1 cellular context compared by ENCODE assay signal in the genomic region with DNA sequence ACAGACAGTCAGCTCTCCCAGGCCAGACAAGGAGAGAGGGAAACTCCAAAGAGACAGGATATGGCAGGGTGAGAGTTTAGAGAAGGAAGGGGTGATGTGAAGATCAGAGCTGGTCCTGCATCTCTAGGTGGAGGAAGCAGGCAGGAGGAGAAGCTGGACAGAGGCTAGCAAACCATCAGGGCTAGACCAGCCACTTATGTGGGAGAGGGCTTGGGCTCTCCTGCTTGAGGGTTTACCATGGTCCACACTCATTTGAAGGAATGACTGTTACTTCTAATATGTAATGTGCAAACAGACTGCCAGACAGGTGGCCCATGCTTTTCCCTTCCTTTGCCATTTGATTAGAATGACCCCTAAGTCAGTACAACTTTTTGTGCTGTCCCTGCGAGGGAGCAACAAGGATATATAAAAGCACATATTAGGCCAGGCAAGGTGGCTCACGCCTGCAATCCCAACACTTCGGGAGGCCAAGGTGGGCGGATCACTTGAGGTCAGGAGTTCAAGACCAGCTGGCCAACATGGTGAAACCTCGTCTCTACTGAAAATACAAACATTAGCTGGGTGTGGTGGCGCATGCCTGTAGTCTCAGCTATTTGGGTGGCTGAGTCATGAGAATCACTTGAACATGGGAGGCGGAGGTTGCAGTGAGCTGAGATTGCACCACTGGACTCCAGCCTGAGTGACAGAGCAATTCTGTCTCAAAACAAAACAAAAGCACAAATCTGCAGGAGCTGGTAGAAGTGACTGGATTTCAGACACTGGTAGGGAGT.
TF ChIP-seq lines count a peak whose summit lies in the region.

No MANE protein-coding gene starts in this region.

TF ChIP-seq in HepG2, 621 proteins besides CTCF, POLR2A, EP300 and RAD21:
- TF ChIP-seq CEBPB (IDR thresholded peaks at IDR 0.05; ENCODE audit: borderline replicate concordance, low read depth, low read length) (0 out of 2 replicates have a peak, but pooled peaks have one; percentile 1), RARA (CRISPR knock-in tag; IDR thresholded peaks at IDR 0.05) (peak; percentile 64), FOSL2 (CRISPR knock-in tag; IDR thresholded peaks at IDR 0.05) (peak; percentile 71), ZKSCAN8 (CRISPR knock-in tag; IDR thresholded peaks at IDR 0.05; ENCODE audit: borderline replicate concordance) (no peak), TEAD2 (CRISPR knock-in tag; IDR thresholded peaks at IDR 0.05) (no peak), RXRA (CRISPR knock-in tag; IDR thresholded peaks at IDR 0.05) (peak; percentile 40; the same call in 1 of the 2 replicates), PHF21A (CRISPR knock-in tag; IDR thresholded peaks at IDR 0.05) (no peak), ZNF484 (CRISPR knock-in tag; IDR thresholded peaks at IDR 0.05; ENCODE audit: borderline replicate concordance, low read depth) (no peak), SP140L (CRISPR knock-in tag; IDR thresholded peaks at IDR 0.05; ENCODE audit: borderline replicate concordance) (no peak), NFE2L2 (IDR thresholded peaks at IDR 0.05; ENCODE audit: low read length) (peak; percentile 43; the same call in 1 of the 2 replicates), ZNF768 (CRISPR knock-in tag; IDR thresholded peaks at IDR 0.05) (no peak)
- TF ChIP-seq, protein P1, sequence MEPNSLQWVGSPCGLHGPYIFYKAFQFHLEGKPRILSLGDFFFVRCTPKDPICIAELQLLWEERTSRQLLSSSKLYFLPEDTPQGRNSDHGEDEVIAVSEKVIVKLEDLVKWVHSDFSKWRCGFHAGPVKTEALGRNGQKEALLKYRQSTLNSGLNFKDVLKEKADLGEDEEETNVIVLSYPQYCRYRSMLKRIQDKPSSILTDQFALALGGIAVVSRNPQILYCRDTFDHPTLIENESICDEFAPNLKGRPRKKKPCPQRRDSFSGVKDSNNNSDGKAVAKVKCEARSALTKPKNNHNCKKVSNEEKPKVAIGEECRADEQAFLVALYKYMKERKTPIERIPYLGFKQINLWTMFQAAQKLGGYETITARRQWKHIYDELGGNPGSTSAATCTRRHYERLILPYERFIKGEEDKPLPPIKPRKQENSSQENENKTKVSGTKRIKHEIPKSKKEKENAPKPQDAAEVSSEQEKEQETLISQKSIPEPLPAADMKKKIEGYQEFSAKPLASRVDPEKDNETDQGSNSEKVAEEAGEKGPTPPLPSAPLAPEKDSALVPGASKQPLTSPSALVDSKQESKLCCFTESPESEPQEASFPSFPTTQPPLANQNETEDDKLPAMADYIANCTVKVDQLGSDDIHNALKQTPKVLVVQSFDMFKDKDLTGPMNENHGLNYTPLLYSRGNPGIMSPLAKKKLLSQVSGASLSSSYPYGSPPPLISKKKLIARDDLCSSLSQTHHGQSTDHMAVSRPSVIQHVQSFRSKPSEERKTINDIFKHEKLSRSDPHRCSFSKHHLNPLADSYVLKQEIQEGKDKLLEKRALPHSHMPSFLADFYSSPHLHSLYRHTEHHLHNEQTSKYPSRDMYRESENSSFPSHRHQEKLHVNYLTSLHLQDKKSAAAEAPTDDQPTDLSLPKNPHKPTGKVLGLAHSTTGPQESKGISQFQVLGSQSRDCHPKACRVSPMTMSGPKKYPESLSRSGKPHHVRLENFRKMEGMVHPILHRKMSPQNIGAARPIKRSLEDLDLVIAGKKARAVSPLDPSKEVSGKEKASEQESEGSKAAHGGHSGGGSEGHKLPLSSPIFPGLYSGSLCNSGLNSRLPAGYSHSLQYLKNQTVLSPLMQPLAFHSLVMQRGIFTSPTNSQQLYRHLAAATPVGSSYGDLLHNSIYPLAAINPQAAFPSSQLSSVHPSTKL (CRISPR knock-in tag; IDR thresholded peaks at IDR 0.05), result 0 out of 2 replicates have a peak, but pooled peaks have one; percentile 11
TF ChIP-seq in HepG2: peak in this region for 6.
